In the genomic region with DNA sequence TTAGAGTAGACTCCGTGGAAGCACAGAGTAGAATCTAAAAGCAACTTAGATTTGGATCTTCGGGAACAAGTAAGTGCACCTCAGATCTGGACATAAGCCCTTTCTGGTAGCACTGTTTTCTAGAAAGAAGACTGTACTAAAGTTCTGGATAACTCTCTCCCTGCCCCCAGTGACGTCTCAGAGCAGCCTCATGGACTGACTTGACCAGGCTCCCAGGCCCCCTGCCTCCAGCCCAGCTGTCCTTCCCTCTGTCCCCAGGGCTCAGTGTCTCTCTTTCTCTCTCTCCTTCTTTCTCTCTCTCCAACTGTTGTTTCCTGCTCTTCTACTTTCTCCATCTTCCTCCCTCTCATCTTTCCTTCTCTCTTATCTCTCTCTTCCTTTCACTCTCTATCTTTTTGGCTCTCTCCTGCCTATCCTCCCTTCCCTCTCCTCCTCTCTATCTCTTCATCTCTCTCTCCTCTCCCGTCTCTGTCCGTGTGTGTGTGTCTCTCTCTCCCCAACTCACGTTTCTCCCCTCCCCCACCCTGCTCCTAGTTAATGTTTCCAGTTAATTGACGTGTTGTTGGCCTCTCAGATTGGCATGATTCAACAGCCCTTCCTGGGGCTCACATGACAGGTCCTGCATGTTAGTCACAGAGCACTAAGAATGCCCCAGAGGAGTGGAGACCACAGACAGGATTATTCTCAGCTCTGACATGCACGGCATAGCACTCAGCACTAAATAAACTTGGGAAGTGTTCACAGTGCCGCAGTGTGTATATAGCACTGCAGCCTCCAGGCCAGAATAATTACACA, we compare ENCODE assay signal across 1 cellular context.
TF ChIP-seq lines count a peak whose summit lies in the region.

No MANE protein-coding gene starts in this region.

TF ChIP-seq in HepG2, 621 proteins besides CTCF, POLR2A, EP300 and RAD21 (continued from another document and continues in another):
- TF ChIP-seq, protein P1, sequence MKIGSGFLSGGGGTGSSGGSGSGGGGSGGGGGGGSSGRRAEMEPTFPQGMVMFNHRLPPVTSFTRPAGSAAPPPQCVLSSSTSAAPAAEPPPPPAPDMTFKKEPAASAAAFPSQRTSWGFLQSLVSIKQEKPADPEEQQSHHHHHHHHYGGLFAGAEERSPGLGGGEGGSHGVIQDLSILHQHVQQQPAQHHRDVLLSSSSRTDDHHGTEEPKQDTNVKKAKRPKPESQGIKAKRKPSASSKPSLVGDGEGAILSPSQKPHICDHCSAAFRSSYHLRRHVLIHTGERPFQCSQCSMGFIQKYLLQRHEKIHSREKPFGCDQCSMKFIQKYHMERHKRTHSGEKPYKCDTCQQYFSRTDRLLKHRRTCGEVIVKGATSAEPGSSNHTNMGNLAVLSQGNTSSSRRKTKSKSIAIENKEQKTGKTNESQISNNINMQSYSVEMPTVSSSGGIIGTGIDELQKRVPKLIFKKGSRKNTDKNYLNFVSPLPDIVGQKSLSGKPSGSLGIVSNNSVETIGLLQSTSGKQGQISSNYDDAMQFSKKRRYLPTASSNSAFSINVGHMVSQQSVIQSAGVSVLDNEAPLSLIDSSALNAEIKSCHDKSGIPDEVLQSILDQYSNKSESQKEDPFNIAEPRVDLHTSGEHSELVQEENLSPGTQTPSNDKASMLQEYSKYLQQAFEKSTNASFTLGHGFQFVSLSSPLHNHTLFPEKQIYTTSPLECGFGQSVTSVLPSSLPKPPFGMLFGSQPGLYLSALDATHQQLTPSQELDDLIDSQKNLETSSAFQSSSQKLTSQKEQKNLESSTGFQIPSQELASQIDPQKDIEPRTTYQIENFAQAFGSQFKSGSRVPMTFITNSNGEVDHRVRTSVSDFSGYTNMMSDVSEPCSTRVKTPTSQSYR (CRISPR knock-in tag; IDR thresholded peaks at IDR 0.05; ENCODE audit: borderline replicate concordance), result peak; percentile 83; the same call in 1 of the 2 replicates
- TF ChIP-seq HDAC2 (CRISPR knock-in tag; IDR thresholded peaks at IDR 0.05), result 0 out of 2 replicates have a peak, but pooled peaks have one; percentile 15
- TF ChIP-seq, protein P2, sequence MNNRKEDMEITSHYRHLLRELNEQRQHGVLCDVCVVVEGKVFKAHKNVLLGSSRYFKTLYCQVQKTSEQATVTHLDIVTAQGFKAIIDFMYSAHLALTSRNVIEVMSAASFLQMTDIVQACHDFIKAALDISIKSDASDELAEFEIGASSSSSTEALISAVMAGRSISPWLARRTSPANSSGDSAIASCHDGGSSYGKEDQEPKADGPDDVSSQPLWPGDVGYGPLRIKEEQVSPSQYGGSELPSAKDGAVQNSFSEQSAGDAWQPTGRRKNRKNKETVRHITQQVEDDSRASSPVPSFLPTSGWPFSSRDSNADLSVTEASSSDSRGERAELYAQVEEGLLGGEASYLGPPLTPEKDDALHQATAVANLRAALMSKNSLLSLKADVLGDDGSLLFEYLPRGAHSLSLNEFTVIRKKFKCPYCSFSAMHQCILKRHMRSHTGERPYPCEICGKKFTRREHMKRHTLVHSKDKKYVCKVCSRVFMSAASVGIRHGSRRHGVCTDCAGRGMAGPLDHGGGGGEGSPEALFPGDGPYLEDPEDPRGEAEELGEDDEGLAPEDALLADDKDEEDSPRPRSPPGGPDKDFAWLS (CRISPR knock-in tag; IDR thresholded peaks at IDR 0.05; ENCODE audit: borderline replicate concordance), result 0 out of 2 replicates have a peak, but pooled peaks have one; percentile 45
- no peak for TF ChIP-seq AKAP8 (CRISPR knock-in tag; IDR thresholded peaks at IDR 0.05)
- 0 out of 2 replicates have a peak, but pooled peaks have one; percentile 16 for TF ChIP-seq TARDBP (CRISPR knock-in tag; IDR thresholded peaks at IDR 0.05)
- peak; percentile 43 for TF ChIP-seq ASH2L (IDR thresholded peaks at IDR 0.05; ENCODE audit: insufficient read length, low read depth, low read length)
- TF ChIP-seq PITX1 (CRISPR knock-in tag; IDR thresholded peaks at IDR 0.05), result 0 out of 2 replicates have a peak, but pooled peaks have one; percentile 12
- TF ChIP-seq PCBP1 (IDR thresholded peaks at IDR 0.05; ENCODE audit: borderline replicate concordance, low read depth, low read length), result no peak
- no peak for TF ChIP-seq HNRNPL (IDR thresholded peaks at IDR 0.05; ENCODE audit: low read depth, low read length)
- no peak for TF ChIP-seq DPF2 (CRISPR knock-in tag; IDR thresholded peaks at IDR 0.05; ENCODE audit: borderline replicate concordance, low read depth)
- TF ChIP-seq KLF6 (CRISPR knock-in tag; IDR thresholded peaks at IDR 0.05), result no peak
- peak; percentile 47; the same call in 1 of the 2 replicates for TF ChIP-seq TGIF2 (CRISPR knock-in tag; IDR thresholded peaks at IDR 0.05)
- TF ChIP-seq, protein P3, sequence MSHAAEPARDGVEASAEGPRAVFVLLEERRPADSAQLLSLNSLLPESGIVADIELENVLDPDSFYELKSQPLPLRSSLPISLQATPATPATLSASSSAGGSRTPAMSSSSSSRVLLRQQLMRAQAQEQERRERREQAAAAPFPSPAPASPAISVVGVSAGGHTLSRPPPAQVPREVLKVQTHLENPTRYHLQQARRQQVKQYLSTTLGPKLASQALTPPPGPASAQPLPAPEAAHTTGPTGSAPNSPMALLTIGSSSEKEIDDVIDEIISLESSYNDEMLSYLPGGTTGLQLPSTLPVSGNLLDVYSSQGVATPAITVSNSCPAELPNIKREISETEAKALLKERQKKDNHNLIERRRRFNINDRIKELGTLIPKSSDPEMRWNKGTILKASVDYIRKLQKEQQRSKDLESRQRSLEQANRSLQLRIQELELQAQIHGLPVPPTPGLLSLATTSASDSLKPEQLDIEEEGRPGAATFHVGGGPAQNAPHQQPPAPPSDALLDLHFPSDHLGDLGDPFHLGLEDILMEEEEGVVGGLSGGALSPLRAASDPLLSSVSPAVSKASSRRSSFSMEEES (CRISPR knock-in tag; IDR thresholded peaks at IDR 0.05), result 0 out of 2 replicates have a peak, but pooled peaks have one; percentile 24
- TF ChIP-seq KMT2A (CRISPR knock-in tag; IDR thresholded peaks at IDR 0.05), result 0 out of 2 replicates have a peak, but pooled peaks have one; percentile 21
- TF ChIP-seq MEIS2 (CRISPR knock-in tag; IDR thresholded peaks at IDR 0.05), result no peak
- TF ChIP-seq ZNF431 (CRISPR knock-in tag; IDR thresholded peaks at IDR 0.05; ENCODE audit: borderline replicate concordance, low read depth), result no peak
- no peak for TF ChIP-seq CAMTA2 (CRISPR knock-in tag; IDR thresholded peaks at IDR 0.05; ENCODE audit: borderline replicate concordance)
- TF ChIP-seq PHF20 (CRISPR knock-in tag; IDR thresholded peaks at IDR 0.05), result no peak
- TF ChIP-seq, protein P4, sequence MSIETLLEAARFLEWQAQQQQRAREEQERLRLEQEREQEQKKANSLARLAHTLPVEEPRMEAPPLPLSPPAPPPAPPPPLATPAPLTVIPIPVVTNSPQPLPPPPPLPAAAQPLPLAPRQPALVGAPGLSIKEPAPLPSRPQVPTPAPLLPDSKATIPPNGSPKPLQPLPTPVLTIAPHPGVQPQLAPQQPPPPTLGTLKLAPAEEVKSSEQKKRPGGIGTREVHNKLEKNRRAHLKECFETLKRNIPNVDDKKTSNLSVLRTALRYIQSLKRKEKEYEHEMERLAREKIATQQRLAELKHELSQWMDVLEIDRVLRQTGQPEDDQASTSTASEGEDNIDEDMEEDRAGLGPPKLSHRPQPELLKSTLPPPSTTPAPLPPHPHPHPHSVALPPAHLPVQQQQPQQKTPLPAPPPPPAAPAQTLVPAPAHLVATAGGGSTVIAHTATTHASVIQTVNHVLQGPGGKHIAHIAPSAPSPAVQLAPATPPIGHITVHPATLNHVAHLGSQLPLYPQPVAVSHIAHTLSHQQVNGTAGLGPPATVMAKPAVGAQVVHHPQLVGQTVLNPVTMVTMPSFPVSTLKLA (IDR thresholded peaks at IDR 0.05), result 0 out of 2 replicates have a peak, but pooled peaks have one; percentile 9
- TF ChIP-seq, protein P5, sequence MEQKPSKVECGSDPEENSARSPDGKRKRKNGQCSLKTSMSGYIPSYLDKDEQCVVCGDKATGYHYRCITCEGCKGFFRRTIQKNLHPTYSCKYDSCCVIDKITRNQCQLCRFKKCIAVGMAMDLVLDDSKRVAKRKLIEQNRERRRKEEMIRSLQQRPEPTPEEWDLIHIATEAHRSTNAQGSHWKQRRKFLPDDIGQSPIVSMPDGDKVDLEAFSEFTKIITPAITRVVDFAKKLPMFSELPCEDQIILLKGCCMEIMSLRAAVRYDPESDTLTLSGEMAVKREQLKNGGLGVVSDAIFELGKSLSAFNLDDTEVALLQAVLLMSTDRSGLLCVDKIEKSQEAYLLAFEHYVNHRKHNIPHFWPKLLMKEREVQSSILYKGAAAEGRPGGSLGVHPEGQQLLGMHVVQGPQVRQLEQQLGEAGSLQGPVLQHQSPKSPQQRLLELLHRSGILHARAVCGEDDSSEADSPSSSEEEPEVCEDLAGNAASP (CRISPR knock-in tag; IDR thresholded peaks at IDR 0.05; ENCODE audit: borderline replicate concordance), result 0 out of 2 replicates have a peak, but pooled peaks have one; percentile 13
- TF ChIP-seq SPEN (CRISPR knock-in tag; IDR thresholded peaks at IDR 0.05; ENCODE audit: low read depth), result no peak
- TF ChIP-seq, protein P6, sequence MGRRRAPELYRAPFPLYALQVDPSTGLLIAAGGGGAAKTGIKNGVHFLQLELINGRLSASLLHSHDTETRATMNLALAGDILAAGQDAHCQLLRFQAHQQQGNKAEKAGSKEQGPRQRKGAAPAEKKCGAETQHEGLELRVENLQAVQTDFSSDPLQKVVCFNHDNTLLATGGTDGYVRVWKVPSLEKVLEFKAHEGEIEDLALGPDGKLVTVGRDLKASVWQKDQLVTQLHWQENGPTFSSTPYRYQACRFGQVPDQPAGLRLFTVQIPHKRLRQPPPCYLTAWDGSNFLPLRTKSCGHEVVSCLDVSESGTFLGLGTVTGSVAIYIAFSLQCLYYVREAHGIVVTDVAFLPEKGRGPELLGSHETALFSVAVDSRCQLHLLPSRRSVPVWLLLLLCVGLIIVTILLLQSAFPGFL (CRISPR knock-in tag; IDR thresholded peaks at IDR 0.05), result no peak
- no peak for TF ChIP-seq ZNF225 (CRISPR knock-in tag; IDR thresholded peaks at IDR 0.05)
- TF ChIP-seq SOX13 (IDR thresholded peaks at IDR 0.05), result no peak
- peak in 1 of 2 experiments; percentile 28; a peak in 1 of 4 replicates for TF ChIP-seq SOX13 (CRISPR knock-in tag; conservative IDR thresholded peaks at IDR 0.05 in 1 of 2, IDR thresholded peaks at IDR 0.05 in 1 of 2)
- TF ChIP-seq ZNF589 (CRISPR knock-in tag; conservative IDR thresholded peaks at IDR 0.05), result 0 out of 2 replicates have a peak, but pooled peaks have one; percentile 37
- no peak for TF ChIP-seq KLF12 (CRISPR knock-in tag; IDR thresholded peaks at IDR 0.05; ENCODE audit: borderline replicate concordance)
- no peak for TF ChIP-seq MEF2D (CRISPR knock-in tag; IDR thresholded peaks at IDR 0.05)
- no peak for TF ChIP-seq GABPA (IDR thresholded peaks at IDR 0.05; ENCODE audit: low read depth, low read length)
- TF ChIP-seq GABPA (CRISPR knock-in tag; IDR thresholded peaks at IDR 0.05; ENCODE audit: low read depth), result no peak
- TF ChIP-seq, protein P7, sequence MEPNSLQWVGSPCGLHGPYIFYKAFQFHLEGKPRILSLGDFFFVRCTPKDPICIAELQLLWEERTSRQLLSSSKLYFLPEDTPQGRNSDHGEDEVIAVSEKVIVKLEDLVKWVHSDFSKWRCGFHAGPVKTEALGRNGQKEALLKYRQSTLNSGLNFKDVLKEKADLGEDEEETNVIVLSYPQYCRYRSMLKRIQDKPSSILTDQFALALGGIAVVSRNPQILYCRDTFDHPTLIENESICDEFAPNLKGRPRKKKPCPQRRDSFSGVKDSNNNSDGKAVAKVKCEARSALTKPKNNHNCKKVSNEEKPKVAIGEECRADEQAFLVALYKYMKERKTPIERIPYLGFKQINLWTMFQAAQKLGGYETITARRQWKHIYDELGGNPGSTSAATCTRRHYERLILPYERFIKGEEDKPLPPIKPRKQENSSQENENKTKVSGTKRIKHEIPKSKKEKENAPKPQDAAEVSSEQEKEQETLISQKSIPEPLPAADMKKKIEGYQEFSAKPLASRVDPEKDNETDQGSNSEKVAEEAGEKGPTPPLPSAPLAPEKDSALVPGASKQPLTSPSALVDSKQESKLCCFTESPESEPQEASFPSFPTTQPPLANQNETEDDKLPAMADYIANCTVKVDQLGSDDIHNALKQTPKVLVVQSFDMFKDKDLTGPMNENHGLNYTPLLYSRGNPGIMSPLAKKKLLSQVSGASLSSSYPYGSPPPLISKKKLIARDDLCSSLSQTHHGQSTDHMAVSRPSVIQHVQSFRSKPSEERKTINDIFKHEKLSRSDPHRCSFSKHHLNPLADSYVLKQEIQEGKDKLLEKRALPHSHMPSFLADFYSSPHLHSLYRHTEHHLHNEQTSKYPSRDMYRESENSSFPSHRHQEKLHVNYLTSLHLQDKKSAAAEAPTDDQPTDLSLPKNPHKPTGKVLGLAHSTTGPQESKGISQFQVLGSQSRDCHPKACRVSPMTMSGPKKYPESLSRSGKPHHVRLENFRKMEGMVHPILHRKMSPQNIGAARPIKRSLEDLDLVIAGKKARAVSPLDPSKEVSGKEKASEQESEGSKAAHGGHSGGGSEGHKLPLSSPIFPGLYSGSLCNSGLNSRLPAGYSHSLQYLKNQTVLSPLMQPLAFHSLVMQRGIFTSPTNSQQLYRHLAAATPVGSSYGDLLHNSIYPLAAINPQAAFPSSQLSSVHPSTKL (CRISPR knock-in tag; IDR thresholded peaks at IDR 0.05), result peak; percentile 63
- no peak for TF ChIP-seq ZNF615 (CRISPR knock-in tag; IDR thresholded peaks at IDR 0.05; ENCODE audit: borderline replicate concordance)
- TF ChIP-seq HNRNPUL1 (IDR thresholded peaks at IDR 0.05; ENCODE audit: low read depth, low read length), result no peak
- TF ChIP-seq GPN1 (CRISPR knock-in tag; IDR thresholded peaks at IDR 0.05; ENCODE audit: borderline replicate concordance), result no peak
- TF ChIP-seq ZNF24 (IDR thresholded peaks at IDR 0.05), result no peak
- peak; percentile 64 for TF ChIP-seq TEAD3 (CRISPR knock-in tag; optimal IDR thresholded peaks at IDR 0.05; ENCODE audit: borderline replicate concordance)
- no peak for TF ChIP-seq ZNF101 (CRISPR knock-in tag; IDR thresholded peaks at IDR 0.05; ENCODE audit: borderline replicate concordance, low read depth)
- no peak for TF ChIP-seq NFE2 (CRISPR knock-in tag; IDR thresholded peaks at IDR 0.05)
- no peak for TF ChIP-seq SMARCE1 (IDR thresholded peaks at IDR 0.05; ENCODE audit: borderline replicate concordance)
- TF ChIP-seq, protein P8, sequence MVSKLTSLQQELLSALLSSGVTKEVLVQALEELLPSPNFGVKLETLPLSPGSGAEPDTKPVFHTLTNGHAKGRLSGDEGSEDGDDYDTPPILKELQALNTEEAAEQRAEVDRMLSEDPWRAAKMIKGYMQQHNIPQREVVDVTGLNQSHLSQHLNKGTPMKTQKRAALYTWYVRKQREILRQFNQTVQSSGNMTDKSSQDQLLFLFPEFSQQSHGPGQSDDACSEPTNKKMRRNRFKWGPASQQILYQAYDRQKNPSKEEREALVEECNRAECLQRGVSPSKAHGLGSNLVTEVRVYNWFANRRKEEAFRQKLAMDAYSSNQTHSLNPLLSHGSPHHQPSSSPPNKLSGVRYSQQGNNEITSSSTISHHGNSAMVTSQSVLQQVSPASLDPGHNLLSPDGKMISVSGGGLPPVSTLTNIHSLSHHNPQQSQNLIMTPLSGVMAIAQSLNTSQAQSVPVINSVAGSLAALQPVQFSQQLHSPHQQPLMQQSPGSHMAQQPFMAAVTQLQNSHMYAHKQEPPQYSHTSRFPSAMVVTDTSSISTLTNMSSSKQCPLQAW (CRISPR knock-in tag; IDR thresholded peaks at IDR 0.05), result 0 out of 2 replicates have a peak, but pooled peaks have one; percentile 17
- TF ChIP-seq, protein P9, sequence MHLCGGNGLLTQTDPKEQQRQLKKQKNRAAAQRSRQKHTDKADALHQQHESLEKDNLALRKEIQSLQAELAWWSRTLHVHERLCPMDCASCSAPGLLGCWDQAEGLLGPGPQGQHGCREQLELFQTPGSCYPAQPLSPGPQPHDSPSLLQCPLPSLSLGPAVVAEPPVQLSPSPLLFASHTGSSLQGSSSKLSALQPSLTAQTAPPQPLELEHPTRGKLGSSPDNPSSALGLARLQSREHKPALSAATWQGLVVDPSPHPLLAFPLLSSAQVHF (CRISPR knock-in tag; IDR thresholded peaks at IDR 0.05), result no peak
- no peak for TF ChIP-seq CCDC6 (CRISPR knock-in tag; IDR thresholded peaks at IDR 0.05)
- TF ChIP-seq NONO (IDR thresholded peaks at IDR 0.05), result no peak
- 0 out of 2 replicates have a peak, but pooled peaks have one; percentile 23 for TF ChIP-seq NONO (CRISPR knock-in tag; conservative IDR thresholded peaks at IDR 0.05)
